Comparison of ENCODE assay signal across 8 cellular contexts in genomic region chr12:111298583-111299436, GRCh38.
DNase-seq lines count a peak whose midpoint lies in the region; ATAC-seq, FAIRE-seq and TF ChIP-seq lines count a peak whose summit lies in the region.

No MANE protein-coding gene starts in this region.

- no peaks in the 10 kb centered on the region for H3K4me1 ChIP-seq in astrocyte (ENCODE audit: insufficient read depth, low read length)

- H3K9me3 Mint-ChIP-seq in astrocyte (ENCODE audit: unreplicated experiment) = no peaks in the 10 kb centered on the region

- H3K27me3 Mint-ChIP-seq in astrocyte (ENCODE audit: low read depth, unreplicated experiment) = peaks cover 10% of the 10 kb centered on the region

- no peak for FAIRE-seq in D721Med (lab: Jason Lieb, UNC)
- FAIRE-seq in astrocyte (lab: Jason Lieb, UNC) = no peak

- no peak overlapping the region for H3K4me3 Mint-ChIP-seq in astrocyte (ENCODE audit: unreplicated experiment)

- H3K9ac ChIP-seq in astrocyte (ENCODE audit: low read length) = no peak overlapping the region

- no peaks in the 10 kb centered on the region for H4K20me1 ChIP-seq in astrocyte (ENCODE audit: insufficient read depth, low read length)

- peaks cover 4% of the 10 kb centered on the region for H3K27me3 ChIP-seq in astrocyte (ENCODE audit: insufficient read depth, low read length)

- H3K27ac ChIP-seq in astrocyte (ENCODE audit: low read depth, low read length) = no peak overlapping the region

- H3K9me3 ChIP-seq in astrocyte (ENCODE audit: insufficient read depth, low read depth, low read length) = peaks cover 3% of the 10 kb centered on the region

- no peaks in the 10 kb centered on the region for H3K36me3 Mint-ChIP-seq in astrocyte (ENCODE audit: low read depth, unreplicated experiment)

- H2AFZ ChIP-seq in astrocyte (ENCODE audit: low read depth, low read length) = peak overlapping the region; percentile 34

- DNase-seq in D721Med (ENCODE audit: insufficient read length, low spot score) (peak; percentile 77), HuH-7 (ENCODE audit: low spot score) (peak; percentile 80), astrocyte (ENCODE audit: low read depth) (peak; percentile 15), hypothalamus (lab: John Stamatoyannopoulos, UW) (peak in 35 of 51 donors; percentile 1 to 61 (median 16)), kidney glomerular epithelial cell (lab: John Stamatoyannopoulos, UW) (no peak)
- DNase-seq in stimulated activated CD4-positive, alpha-beta T cell treated with anti-CD3 and anti-CD28 coated beads, Interleukin-15, amount 100 ng/mL, for 48 hours (ENCODE audit: low read depth in 2 of 2) = peak; percentile 22 to 30

- TF ChIP-seq CTCF in D721Med (IDR thresholded peaks at IDR 0.05; ENCODE audit: insufficient read depth, missing control alignments) (peak; percentile 91), astrocyte (IDR thresholded peaks at IDR 0.05; ENCODE audit: insufficient read depth, low read depth, low read length) (peak; percentile 67)

- H3K27ac Mint-ChIP-seq in astrocyte (ENCODE audit: unreplicated experiment) = peak overlapping the region; percentile 41

- H3K36me3 ChIP-seq in astrocyte (ENCODE audit: insufficient read depth, low read length) = no peaks in the 10 kb centered on the region

- ATAC-seq in SK-N-SH treated with all-trans-retinoic acid at 6 μM for 48 hours = peak; percentile 96
- no peak for ATAC-seq in HG03045 (IDR thresholded peaks at IDR 0.05; ENCODE audit: unreplicated experiment)

- H3K4me2 ChIP-seq in astrocyte (ENCODE audit: low read length) = no peak overlapping the region

- no peaks in the 10 kb centered on the region for H3K79me2 ChIP-seq in astrocyte (ENCODE audit: insufficient read depth, low read length)

- H3K4me1 Mint-ChIP-seq in astrocyte (ENCODE audit: low read depth, unreplicated experiment) = no peaks in the 10 kb centered on the region

- no peak overlapping the region for H3K4me3 ChIP-seq in astrocyte (ENCODE audit: insufficient read depth, low read depth, low read length)

TF ChIP-seq in SK-N-SH treated with all-trans-retinoic acid at 6 μM for 48 hours, 23 proteins besides CTCF, POLR2A, EP300 and RAD21:
- TF ChIP-seq ISL1 (CRISPR knock-in tag; IDR thresholded peaks at IDR 0.05) = no peak
- no peak for TF ChIP-seq ZNF8 (CRISPR knock-in tag; IDR thresholded peaks at IDR 0.05)
- TF ChIP-seq, protein P1, sequence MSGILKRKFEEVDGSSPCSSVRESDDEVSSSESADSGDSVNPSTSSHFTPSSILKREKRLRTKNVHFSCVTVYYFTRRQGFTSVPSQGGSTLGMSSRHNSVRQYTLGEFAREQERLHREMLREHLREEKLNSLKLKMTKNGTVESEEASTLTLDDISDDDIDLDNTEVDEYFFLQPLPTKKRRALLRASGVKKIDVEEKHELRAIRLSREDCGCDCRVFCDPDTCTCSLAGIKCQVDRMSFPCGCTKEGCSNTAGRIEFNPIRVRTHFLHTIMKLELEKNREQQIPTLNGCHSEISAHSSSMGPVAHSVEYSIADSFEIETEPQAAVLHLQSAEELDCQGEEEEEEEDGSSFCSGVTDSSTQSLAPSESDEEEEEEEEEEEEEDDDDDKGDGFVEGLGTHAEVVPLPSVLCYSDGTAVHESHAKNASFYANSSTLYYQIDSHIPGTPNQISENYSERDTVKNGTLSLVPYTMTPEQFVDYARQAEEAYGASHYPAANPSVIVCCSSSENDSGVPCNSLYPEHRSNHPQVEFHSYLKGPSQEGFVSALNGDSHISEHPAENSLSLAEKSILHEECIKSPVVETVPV (CRISPR knock-in tag; IDR thresholded peaks at IDR 0.05) = no peak
- TF ChIP-seq ZNF70 (CRISPR knock-in tag; IDR thresholded peaks at IDR 0.05) = no peak
- TF ChIP-seq ZFP30 (CRISPR knock-in tag; IDR thresholded peaks at IDR 0.05) = no peak
- TF ChIP-seq TCF4 (CRISPR knock-in tag; IDR thresholded peaks at IDR 0.05; ENCODE audit: borderline replicate concordance) = no peak
TF ChIP-seq in SK-N-SH treated with all-trans-retinoic acid at 6 μM for 48 hours: peak in this region for 0.
